In the genomic region with DNA sequence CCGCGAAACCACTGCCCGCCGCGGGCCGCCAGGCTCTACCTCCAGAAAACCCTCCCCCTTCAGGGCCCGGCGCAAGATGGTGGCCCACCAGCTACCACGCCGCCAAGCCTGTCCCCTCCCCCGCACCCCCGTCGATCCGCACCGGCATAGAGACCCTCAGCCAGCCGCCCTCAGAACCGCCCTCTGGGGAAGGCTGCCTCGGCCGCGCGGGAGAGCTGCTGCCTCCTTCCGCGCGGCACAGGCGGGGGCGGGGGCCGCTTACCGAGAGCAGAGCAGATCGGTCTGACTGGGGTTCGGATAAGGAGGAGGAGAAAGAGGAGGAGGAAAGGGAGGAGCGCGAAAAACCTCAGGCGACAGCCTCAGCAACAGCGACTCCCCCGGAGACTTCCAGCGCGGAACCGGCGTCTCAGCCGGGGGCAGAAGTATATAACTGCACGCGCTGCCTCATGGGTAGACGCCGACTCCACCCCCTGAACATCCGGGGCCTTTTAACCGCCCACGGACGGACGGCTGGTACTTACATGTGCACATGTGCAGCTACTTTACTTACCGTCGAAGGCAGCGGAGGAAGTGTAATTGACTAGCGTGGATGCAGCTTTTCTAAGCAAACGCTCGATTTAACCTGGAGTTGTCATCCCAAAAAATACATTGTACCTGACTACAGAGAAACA, we compare ENCODE assay signal across 1 cellular context.
TF ChIP-seq lines count a peak whose summit lies in the region.

A gene with protein sequence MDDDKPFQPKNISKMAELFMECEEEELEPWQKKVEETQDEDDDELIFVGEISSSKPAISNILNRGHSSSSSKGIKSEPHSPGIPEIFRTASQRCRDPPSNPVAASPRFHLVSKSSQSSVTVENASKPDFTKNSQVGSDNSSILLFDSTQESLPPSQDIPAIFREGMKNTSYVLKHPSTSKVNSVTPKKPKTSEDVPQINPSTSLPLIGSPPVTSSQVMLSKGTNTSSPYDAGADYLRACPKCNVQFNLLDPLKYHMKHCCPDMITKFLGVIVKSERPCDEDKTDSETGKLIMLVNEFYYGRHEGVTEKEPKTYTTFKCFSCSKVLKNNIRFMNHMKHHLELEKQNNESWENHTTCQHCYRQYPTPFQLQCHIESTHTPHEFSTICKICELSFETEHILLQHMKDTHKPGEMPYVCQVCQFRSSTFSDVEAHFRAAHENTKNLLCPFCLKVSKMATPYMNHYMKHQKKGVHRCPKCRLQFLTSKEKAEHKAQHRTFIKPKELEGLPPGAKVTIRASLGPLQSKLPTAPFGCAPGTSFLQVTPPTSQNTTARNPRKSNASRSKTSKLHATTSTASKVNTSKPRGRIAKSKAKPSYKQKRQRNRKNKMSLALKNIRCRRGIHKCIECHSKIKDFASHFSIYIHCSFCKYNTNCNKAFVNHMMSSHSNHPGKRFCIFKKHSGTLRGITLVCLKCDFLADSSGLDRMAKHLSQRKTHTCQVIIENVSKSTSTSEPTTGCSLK (minus strand): TSS at position 400 of the 671 bp plus-strand sequence. CDS start 8,450 bp downstream, outside the sequence.

TF ChIP-seq in HepG2, 621 proteins besides CTCF, POLR2A, EP300 and RAD21 (continued from another document and continues in another):
- TF ChIP-seq, protein P1, sequence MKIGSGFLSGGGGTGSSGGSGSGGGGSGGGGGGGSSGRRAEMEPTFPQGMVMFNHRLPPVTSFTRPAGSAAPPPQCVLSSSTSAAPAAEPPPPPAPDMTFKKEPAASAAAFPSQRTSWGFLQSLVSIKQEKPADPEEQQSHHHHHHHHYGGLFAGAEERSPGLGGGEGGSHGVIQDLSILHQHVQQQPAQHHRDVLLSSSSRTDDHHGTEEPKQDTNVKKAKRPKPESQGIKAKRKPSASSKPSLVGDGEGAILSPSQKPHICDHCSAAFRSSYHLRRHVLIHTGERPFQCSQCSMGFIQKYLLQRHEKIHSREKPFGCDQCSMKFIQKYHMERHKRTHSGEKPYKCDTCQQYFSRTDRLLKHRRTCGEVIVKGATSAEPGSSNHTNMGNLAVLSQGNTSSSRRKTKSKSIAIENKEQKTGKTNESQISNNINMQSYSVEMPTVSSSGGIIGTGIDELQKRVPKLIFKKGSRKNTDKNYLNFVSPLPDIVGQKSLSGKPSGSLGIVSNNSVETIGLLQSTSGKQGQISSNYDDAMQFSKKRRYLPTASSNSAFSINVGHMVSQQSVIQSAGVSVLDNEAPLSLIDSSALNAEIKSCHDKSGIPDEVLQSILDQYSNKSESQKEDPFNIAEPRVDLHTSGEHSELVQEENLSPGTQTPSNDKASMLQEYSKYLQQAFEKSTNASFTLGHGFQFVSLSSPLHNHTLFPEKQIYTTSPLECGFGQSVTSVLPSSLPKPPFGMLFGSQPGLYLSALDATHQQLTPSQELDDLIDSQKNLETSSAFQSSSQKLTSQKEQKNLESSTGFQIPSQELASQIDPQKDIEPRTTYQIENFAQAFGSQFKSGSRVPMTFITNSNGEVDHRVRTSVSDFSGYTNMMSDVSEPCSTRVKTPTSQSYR (CRISPR knock-in tag; IDR thresholded peaks at IDR 0.05; ENCODE audit: borderline replicate concordance), result 0 out of 2 replicates have a peak, but pooled peaks have one; percentile 5
- TF ChIP-seq ZNF329 (CRISPR knock-in tag; IDR thresholded peaks at IDR 0.05; ENCODE audit: low read depth) (0 out of 2 replicates have a peak, but pooled peaks have one; percentile 34), ZBTB42 (CRISPR knock-in tag; IDR thresholded peaks at IDR 0.05) (peak; percentile 44; the same call in 1 of the 2 replicates), POGZ (CRISPR knock-in tag; IDR thresholded peaks at IDR 0.05) (peak; percentile 83), STAG1 (CRISPR knock-in tag; IDR thresholded peaks at IDR 0.05) (peak; percentile 3; the same call in 1 of the 2 replicates), KLF11 (CRISPR knock-in tag; IDR thresholded peaks at IDR 0.05) (0 out of 2 replicates have a peak, but pooled peaks have one; percentile 47), SRSF1 (optimal IDR thresholded peaks at IDR 0.05; ENCODE audit: low read depth, low read length) (peak; percentile 62), KLF6 (CRISPR knock-in tag; IDR thresholded peaks at IDR 0.05) (peak; percentile 53), ZNF589 (CRISPR knock-in tag; conservative IDR thresholded peaks at IDR 0.05) (peak; percentile 60; the same call in 1 of the 2 replicates), FOXO1 (CRISPR knock-in tag; IDR thresholded peaks at IDR 0.05) (no peak), ZNF501 (CRISPR knock-in tag; IDR thresholded peaks at IDR 0.05) (peak; percentile 30; the same call in 1 of the 2 replicates), YEATS2 (CRISPR knock-in tag; IDR thresholded peaks at IDR 0.05; ENCODE audit: borderline replicate concordance) (peak; percentile 91; the same call in 1 of the 2 replicates), HNRNPLL (IDR thresholded peaks at IDR 0.05; ENCODE audit: low read depth, low read length, poor library complexity, severe bottlenecking) (peak; percentile 47), SOX5 (CRISPR knock-in tag; IDR thresholded peaks at IDR 0.05; ENCODE audit: borderline replicate concordance) (peak; percentile 23; the same call in 1 of the 2 replicates), ZNF557 (CRISPR knock-in tag; IDR thresholded peaks at IDR 0.05) (0 out of 2 replicates have a peak, but pooled peaks have one; percentile 29), THAP11 (CRISPR knock-in tag; IDR thresholded peaks at IDR 0.05) (peak; percentile 73), SP4 (CRISPR knock-in tag; IDR thresholded peaks at IDR 0.05) (no peak)
- TF ChIP-seq, protein P2, sequence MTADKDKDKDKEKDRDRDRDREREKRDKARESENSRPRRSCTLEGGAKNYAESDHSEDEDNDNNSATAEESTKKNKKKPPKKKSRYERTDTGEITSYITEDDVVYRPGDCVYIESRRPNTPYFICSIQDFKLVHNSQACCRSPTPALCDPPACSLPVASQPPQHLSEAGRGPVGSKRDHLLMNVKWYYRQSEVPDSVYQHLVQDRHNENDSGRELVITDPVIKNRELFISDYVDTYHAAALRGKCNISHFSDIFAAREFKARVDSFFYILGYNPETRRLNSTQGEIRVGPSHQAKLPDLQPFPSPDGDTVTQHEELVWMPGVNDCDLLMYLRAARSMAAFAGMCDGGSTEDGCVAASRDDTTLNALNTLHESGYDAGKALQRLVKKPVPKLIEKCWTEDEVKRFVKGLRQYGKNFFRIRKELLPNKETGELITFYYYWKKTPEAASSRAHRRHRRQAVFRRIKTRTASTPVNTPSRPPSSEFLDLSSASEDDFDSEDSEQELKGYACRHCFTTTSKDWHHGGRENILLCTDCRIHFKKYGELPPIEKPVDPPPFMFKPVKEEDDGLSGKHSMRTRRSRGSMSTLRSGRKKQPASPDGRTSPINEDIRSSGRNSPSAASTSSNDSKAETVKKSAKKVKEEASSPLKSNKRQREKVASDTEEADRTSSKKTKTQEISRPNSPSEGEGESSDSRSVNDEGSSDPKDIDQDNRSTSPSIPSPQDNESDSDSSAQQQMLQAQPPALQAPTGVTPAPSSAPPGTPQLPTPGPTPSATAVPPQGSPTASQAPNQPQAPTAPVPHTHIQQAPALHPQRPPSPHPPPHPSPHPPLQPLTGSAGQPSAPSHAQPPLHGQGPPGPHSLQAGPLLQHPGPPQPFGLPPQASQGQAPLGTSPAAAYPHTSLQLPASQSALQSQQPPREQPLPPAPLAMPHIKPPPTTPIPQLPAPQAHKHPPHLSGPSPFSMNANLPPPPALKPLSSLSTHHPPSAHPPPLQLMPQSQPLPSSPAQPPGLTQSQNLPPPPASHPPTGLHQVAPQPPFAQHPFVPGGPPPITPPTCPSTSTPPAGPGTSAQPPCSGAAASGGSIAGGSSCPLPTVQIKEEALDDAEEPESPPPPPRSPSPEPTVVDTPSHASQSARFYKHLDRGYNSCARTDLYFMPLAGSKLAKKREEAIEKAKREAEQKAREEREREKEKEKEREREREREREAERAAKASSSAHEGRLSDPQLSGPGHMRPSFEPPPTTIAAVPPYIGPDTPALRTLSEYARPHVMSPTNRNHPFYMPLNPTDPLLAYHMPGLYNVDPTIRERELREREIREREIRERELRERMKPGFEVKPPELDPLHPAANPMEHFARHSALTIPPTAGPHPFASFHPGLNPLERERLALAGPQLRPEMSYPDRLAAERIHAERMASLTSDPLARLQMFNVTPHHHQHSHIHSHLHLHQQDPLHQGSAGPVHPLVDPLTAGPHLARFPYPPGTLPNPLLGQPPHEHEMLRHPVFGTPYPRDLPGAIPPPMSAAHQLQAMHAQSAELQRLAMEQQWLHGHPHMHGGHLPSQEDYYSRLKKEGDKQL (CRISPR knock-in tag; IDR thresholded peaks at IDR 0.05; ENCODE audit: low read depth), result peak; percentile 26; the same call in 1 of the 2 replicates
- TF ChIP-seq, protein P3, sequence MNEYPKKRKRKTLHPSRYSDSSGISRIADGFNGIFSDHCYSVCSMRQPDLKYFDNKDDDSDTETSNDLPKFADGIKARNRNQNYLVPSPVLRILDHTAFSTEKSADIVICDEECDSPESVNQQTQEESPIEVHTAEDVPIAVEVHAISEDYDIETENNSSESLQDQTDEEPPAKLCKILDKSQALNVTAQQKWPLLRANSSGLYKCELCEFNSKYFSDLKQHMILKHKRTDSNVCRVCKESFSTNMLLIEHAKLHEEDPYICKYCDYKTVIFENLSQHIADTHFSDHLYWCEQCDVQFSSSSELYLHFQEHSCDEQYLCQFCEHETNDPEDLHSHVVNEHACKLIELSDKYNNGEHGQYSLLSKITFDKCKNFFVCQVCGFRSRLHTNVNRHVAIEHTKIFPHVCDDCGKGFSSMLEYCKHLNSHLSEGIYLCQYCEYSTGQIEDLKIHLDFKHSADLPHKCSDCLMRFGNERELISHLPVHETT (CRISPR knock-in tag; conservative IDR thresholded peaks at IDR 0.05), result no peak
- TF ChIP-seq, protein P4, sequence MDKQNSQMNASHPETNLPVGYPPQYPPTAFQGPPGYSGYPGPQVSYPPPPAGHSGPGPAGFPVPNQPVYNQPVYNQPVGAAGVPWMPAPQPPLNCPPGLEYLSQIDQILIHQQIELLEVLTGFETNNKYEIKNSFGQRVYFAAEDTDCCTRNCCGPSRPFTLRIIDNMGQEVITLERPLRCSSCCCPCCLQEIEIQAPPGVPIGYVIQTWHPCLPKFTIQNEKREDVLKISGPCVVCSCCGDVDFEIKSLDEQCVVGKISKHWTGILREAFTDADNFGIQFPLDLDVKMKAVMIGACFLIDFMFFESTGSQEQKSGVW (CRISPR knock-in tag; IDR thresholded peaks at IDR 0.05; ENCODE audit: borderline replicate concordance), result no peak
- TF ChIP-seq, protein P5, sequence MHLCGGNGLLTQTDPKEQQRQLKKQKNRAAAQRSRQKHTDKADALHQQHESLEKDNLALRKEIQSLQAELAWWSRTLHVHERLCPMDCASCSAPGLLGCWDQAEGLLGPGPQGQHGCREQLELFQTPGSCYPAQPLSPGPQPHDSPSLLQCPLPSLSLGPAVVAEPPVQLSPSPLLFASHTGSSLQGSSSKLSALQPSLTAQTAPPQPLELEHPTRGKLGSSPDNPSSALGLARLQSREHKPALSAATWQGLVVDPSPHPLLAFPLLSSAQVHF (CRISPR knock-in tag; IDR thresholded peaks at IDR 0.05), result peak; percentile 49; the same call in 1 of the 2 replicates
- TF ChIP-seq, protein P6, sequence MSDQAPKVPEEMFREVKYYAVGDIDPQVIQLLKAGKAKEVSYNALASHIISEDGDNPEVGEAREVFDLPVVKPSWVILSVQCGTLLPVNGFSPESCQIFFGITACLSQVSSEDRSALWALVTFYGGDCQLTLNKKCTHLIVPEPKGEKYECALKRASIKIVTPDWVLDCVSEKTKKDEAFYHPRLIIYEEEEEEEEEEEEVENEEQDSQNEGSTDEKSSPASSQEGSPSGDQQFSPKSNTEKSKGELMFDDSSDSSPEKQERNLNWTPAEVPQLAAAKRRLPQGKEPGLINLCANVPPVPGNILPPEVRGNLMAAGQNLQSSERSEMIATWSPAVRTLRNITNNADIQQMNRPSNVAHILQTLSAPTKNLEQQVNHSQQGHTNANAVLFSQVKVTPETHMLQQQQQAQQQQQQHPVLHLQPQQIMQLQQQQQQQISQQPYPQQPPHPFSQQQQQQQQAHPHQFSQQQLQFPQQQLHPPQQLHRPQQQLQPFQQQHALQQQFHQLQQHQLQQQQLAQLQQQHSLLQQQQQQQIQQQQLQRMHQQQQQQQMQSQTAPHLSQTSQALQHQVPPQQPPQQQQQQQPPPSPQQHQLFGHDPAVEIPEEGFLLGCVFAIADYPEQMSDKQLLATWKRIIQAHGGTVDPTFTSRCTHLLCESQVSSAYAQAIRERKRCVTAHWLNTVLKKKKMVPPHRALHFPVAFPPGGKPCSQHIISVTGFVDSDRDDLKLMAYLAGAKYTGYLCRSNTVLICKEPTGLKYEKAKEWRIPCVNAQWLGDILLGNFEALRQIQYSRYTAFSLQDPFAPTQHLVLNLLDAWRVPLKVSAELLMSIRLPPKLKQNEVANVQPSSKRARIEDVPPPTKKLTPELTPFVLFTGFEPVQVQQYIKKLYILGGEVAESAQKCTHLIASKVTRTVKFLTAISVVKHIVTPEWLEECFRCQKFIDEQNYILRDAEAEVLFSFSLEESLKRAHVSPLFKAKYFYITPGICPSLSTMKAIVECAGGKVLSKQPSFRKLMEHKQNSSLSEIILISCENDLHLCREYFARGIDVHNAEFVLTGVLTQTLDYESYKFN (CRISPR knock-in tag; conservative IDR thresholded peaks at IDR 0.05), result no peak
- TF ChIP-seq, protein P7, sequence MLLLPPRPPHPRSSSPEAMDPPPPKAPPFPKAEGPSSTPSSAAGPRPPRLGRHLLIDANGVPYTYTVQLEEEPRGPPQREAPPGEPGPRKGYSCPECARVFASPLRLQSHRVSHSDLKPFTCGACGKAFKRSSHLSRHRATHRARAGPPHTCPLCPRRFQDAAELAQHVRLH (CRISPR knock-in tag; IDR thresholded peaks at IDR 0.05; ENCODE audit: borderline replicate concordance, low read depth), result peak; percentile 69; the same call in 1 of the 2 replicates
- TF ChIP-seq, protein P8, sequence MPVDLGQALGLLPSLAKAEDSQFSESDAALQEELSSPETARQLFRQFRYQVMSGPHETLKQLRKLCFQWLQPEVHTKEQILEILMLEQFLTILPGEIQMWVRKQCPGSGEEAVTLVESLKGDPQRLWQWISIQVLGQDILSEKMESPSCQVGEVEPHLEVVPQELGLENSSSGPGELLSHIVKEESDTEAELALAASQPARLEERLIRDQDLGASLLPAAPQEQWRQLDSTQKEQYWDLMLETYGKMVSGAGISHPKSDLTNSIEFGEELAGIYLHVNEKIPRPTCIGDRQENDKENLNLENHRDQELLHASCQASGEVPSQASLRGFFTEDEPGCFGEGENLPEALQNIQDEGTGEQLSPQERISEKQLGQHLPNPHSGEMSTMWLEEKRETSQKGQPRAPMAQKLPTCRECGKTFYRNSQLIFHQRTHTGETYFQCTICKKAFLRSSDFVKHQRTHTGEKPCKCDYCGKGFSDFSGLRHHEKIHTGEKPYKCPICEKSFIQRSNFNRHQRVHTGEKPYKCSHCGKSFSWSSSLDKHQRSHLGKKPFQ (CRISPR knock-in tag; IDR thresholded peaks at IDR 0.05; ENCODE audit: insufficient replicate concordance), result peak; percentile 27
- TF ChIP-seq, protein P9, sequence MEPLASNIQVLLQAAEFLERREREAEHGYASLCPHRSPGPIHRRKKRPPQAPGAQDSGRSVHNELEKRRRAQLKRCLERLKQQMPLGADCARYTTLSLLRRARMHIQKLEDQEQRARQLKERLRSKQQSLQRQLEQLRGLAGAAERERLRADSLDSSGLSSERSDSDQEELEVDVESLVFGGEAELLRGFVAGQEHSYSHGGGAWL (CRISPR knock-in tag; IDR thresholded peaks at IDR 0.05), result peak; percentile 71
